Comparison of ENCODE assay signal across 1 cellular context in the genomic region with DNA sequence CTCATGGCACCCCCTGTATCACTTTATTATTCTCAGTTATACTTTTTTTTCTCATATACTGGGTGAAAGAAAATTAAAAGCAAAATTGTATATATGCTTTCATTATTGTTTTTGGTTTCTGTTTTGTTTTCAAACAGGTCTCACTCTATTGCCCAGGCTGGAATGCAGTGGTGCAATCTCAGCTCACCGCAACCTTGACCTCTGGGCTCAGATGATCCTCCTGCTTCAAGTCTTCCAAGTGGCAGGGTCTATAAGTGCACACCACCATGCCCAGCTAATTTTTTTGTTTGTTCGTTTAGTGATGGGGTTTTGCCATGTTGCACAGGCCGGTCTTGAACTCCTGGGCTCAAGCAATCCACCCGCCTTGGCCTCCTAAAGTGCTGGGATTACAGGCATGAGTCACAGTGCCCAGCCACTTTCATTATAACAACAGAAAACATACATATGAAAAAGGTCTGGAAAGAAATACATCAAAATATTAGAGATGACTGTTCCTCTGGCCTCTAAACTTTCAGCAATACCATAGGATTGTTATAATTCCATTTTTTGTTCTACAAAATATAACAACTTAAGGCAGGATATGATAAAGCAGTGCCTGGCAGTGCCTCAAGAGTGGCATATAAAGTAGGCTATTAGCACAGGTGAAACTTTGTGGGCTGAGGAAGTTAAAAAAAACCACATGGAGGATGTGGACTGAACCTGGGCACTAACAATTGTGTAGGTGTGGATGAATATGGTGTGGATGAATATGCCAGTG.
TF ChIP-seq lines count a peak whose summit lies in the region.

No MANE protein-coding gene starts in this region.

TF ChIP-seq in HepG2, 621 proteins besides CTCF, POLR2A, EP300 and RAD21 (continued from another document and continues in another):
- no peak for TF ChIP-seq ZNF780A (CRISPR knock-in tag; IDR thresholded peaks at IDR 0.05)
- peak; percentile 83 for TF ChIP-seq NR2F2 (IDR thresholded peaks at IDR 0.05; ENCODE audit: borderline replicate concordance, low read depth)
- TF ChIP-seq, protein P1, sequence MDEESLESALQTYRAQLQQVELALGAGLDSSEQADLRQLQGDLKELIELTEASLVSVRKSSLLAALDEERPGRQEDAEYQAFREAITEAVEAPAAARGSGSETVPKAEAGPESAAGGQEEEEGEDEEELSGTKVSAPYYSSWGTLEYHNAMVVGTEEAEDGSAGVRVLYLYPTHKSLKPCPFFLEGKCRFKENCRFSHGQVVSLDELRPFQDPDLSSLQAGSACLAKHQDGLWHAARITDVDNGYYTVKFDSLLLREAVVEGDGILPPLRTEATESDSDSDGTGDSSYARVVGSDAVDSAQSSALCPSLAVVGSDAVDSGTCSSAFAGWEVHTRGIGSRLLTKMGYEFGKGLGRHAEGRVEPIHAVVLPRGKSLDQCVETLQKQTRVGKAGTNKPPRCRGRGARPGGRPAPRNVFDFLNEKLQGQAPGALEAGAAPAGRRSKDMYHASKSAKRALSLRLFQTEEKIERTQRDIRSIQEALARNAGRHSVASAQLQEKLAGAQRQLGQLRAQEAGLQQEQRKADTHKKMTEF (CRISPR knock-in tag; IDR thresholded peaks at IDR 0.05), result peak; percentile 55; the same call in 1 of the 2 replicates
- TF ChIP-seq ZFP41 (CRISPR knock-in tag; IDR thresholded peaks at IDR 0.05; ENCODE audit: borderline replicate concordance), result no peak
- peak; percentile 74 for TF ChIP-seq FOSL2 (CRISPR knock-in tag; IDR thresholded peaks at IDR 0.05)
- no peak for TF ChIP-seq ZNF550 (CRISPR knock-in tag; IDR thresholded peaks at IDR 0.05; ENCODE audit: borderline replicate concordance)
- TF ChIP-seq, protein P2, sequence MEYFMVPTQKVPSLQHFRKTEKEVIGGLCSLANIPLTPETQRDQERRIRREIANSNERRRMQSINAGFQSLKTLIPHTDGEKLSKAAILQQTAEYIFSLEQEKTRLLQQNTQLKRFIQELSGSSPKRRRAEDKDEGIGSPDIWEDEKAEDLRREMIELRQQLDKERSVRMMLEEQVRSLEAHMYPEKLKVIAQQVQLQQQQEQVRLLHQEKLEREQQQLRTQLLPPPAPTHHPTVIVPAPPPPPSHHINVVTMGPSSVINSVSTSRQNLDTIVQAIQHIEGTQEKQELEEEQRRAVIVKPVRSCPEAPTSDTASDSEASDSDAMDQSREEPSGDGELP (IDR thresholded peaks at IDR 0.05; ENCODE audit: borderline replicate concordance, low read depth), result peak; percentile 39; the same call in 1 of the 2 replicates
- TF ChIP-seq MBNL3 (CRISPR knock-in tag; conservative IDR thresholded peaks at IDR 0.05), result no peak
- peak; percentile 93 for TF ChIP-seq HMG20A (CRISPR knock-in tag; IDR thresholded peaks at IDR 0.05; ENCODE audit: borderline replicate concordance)
- peak; percentile 80 for TF ChIP-seq RARA (CRISPR knock-in tag; IDR thresholded peaks at IDR 0.05)
- no peak for TF ChIP-seq SP2 (CRISPR knock-in tag; IDR thresholded peaks at IDR 0.05)
- no peak for TF ChIP-seq NCOA1 (CRISPR knock-in tag; IDR thresholded peaks at IDR 0.05)
- TF ChIP-seq ZNF326 (CRISPR knock-in tag; IDR thresholded peaks at IDR 0.05; ENCODE audit: borderline replicate concordance), result no peak
- TF ChIP-seq ZNF747 (CRISPR knock-in tag; IDR thresholded peaks at IDR 0.05; ENCODE audit: borderline replicate concordance), result no peak
- TF ChIP-seq ZNF674 (CRISPR knock-in tag; IDR thresholded peaks at IDR 0.05; ENCODE audit: low read depth), result no peak
- TF ChIP-seq, protein P3, sequence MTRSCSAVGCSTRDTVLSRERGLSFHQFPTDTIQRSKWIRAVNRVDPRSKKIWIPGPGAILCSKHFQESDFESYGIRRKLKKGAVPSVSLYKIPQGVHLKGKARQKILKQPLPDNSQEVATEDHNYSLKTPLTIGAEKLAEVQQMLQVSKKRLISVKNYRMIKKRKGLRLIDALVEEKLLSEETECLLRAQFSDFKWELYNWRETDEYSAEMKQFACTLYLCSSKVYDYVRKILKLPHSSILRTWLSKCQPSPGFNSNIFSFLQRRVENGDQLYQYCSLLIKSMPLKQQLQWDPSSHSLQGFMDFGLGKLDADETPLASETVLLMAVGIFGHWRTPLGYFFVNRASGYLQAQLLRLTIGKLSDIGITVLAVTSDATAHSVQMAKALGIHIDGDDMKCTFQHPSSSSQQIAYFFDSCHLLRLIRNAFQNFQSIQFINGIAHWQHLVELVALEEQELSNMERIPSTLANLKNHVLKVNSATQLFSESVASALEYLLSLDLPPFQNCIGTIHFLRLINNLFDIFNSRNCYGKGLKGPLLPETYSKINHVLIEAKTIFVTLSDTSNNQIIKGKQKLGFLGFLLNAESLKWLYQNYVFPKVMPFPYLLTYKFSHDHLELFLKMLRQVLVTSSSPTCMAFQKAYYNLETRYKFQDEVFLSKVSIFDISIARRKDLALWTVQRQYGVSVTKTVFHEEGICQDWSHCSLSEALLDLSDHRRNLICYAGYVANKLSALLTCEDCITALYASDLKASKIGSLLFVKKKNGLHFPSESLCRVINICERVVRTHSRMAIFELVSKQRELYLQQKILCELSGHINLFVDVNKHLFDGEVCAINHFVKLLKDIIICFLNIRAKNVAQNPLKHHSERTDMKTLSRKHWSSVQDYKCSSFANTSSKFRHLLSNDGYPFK (CRISPR knock-in tag; IDR thresholded peaks at IDR 0.05; ENCODE audit: borderline replicate concordance), result no peak
- peak; percentile 94 to 97 for TF ChIP-seq NR2F1 (CRISPR knock-in tag; IDR thresholded peaks at IDR 0.05)
- TF ChIP-seq GTF3A (CRISPR knock-in tag; conservative IDR thresholded peaks at IDR 0.05), result no peak
- no peak for TF ChIP-seq ZC3H4 (CRISPR knock-in tag; IDR thresholded peaks at IDR 0.05; ENCODE audit: borderline replicate concordance)
- no peak for TF ChIP-seq KLF12 (CRISPR knock-in tag; IDR thresholded peaks at IDR 0.05; ENCODE audit: borderline replicate concordance)
- no peak for TF ChIP-seq JUN (CRISPR knock-in tag; IDR thresholded peaks at IDR 0.05)
- no peak for TF ChIP-seq REXO4 (CRISPR knock-in tag; IDR thresholded peaks at IDR 0.05; ENCODE audit: borderline replicate concordance)
- TF ChIP-seq MYC (CRISPR knock-in tag; IDR thresholded peaks at IDR 0.05; ENCODE audit: borderline replicate concordance), result no peak
- no peak for TF ChIP-seq ZNF530 (CRISPR knock-in tag; IDR thresholded peaks at IDR 0.05; ENCODE audit: low read depth)
- peak; percentile 81 for TF ChIP-seq HDAC2 (CRISPR knock-in tag; IDR thresholded peaks at IDR 0.05)
- TF ChIP-seq, protein P4, sequence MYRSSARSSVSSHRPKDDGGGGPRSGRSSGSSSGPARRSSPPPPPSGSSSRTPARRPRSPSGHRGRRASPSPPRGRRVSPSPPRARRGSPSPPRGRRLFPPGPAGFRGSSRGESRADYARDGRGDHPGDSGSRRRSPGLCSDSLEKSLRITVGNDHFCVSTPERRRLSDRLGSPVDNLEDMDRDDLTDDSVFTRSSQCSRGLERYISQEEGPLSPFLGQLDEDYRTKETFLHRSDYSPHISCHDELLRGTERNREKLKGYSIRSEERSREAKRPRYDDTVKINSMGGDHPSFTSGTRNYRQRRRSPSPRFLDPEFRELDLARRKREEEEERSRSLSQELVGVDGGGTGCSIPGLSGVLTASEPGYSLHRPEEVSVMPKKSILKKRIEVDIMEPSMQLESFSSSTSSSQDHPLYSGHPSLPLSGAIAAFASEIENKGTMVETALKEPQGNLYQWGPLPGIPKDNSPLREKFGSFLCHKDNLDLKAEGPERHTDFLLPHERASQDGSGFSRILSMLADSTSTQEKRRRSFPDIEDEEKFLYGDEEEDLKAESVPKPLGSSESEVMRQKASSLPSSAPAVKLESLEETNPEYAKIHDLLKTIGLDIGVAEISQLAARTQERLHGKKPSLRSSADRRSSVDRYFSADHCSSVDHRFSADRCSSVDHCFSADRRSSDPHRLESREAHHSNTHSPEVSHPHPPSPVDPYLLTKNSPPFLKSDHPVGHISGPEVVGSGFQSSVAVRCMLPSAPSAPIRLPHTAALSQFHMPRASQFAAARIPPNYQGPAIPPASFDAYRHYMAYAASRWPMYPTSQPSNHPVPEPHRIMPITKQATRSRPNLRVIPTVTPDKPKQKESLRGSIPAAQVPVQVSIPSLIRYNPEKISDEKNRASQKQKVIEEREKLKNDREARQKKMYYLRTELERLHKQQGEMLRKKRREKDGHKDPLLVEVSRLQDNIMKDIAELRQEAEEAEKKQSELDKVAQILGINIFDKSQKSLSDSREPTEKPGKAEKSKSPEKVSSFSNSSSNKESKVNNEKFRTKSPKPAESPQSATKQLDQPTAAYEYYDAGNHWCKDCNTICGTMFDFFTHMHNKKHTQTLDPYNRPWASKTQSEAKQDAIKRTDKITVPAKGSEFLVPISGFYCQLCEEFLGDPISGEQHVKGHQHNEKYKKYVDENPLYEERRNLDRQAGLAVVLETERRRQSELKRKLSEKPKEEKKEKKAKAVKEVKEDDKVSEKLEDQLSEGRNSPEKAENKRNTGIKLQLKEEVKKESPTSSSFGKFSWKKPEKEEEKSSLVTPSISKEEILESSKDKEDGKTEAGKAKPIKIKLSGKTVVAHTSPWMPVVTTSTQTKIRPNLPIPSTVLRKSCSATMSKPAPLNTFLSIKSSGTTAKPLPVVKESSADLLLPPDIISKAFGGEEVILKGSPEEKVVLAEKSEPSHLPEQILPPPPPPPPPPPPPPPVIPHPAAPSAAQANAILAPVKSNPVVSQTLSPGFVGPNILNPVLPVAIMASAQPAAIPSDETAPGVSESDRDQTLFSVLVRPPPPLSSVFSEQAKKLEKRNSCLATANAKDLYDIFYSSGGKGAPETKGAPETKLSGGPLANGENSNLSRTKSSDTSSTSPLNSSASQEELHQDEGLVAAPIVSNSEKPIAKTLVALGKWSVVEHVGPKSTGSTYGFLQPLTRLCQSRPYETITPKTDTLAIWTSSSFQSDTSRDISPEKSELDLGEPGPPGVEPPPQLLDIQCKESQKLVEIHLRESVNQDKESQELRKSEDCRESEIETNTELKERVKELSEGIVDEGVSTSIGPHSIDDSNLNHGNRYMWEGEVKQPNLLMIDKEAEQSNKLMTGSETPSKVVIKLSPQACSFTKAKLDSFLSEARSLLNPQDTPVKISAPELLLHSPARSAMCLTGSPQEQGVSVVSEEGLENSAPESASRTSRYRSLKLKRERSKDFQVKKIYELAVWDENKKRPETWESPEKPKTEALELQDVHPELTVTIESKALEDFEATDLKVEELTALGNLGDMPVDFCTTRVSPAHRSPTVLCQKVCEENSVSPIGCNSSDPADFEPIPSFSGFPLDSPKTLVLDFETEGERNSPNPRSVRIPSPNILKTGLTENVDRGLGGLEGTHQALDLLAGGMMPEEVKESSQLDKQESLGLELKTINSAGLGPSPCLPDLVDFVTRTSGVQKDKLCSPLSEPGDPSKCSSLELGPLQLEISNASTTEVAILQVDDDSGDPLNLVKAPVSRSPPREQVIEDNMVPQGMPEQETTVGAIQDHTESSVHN (CRISPR knock-in tag; IDR thresholded peaks at IDR 0.05), result no peak
- TF ChIP-seq NCOA2 (CRISPR knock-in tag; IDR thresholded peaks at IDR 0.05), result peak; percentile 74
- TF ChIP-seq ZNF253 (CRISPR knock-in tag; IDR thresholded peaks at IDR 0.05; ENCODE audit: borderline replicate concordance), result no peak
- 0 out of 2 replicates have a peak, but pooled peaks have one; percentile 33 for TF ChIP-seq TBX2 (CRISPR knock-in tag; IDR thresholded peaks at IDR 0.05; ENCODE audit: borderline replicate concordance)
- TF ChIP-seq PHF21A (CRISPR knock-in tag; IDR thresholded peaks at IDR 0.05), result peak; percentile 61; the same call in 1 of the 2 replicates
- TF ChIP-seq ARHGAP35 (CRISPR knock-in tag; IDR thresholded peaks at IDR 0.05; ENCODE audit: borderline replicate concordance), result no peak
- no peak for TF ChIP-seq CBX2 (IDR thresholded peaks at IDR 0.05; ENCODE audit: low read depth, low read length)
- no peak for TF ChIP-seq CBX2 (CRISPR knock-in tag; IDR thresholded peaks at IDR 0.05; ENCODE audit: low read depth)
- no peak for TF ChIP-seq ZZZ3 (CRISPR knock-in tag; IDR thresholded peaks at IDR 0.05; ENCODE audit: borderline replicate concordance)
- no peak for TF ChIP-seq ZNF24 (IDR thresholded peaks at IDR 0.05)
- TF ChIP-seq HNRNPH1 (optimal IDR thresholded peaks at IDR 0.05; ENCODE audit: low read depth, low read length), result no peak
- TF ChIP-seq, protein P5, sequence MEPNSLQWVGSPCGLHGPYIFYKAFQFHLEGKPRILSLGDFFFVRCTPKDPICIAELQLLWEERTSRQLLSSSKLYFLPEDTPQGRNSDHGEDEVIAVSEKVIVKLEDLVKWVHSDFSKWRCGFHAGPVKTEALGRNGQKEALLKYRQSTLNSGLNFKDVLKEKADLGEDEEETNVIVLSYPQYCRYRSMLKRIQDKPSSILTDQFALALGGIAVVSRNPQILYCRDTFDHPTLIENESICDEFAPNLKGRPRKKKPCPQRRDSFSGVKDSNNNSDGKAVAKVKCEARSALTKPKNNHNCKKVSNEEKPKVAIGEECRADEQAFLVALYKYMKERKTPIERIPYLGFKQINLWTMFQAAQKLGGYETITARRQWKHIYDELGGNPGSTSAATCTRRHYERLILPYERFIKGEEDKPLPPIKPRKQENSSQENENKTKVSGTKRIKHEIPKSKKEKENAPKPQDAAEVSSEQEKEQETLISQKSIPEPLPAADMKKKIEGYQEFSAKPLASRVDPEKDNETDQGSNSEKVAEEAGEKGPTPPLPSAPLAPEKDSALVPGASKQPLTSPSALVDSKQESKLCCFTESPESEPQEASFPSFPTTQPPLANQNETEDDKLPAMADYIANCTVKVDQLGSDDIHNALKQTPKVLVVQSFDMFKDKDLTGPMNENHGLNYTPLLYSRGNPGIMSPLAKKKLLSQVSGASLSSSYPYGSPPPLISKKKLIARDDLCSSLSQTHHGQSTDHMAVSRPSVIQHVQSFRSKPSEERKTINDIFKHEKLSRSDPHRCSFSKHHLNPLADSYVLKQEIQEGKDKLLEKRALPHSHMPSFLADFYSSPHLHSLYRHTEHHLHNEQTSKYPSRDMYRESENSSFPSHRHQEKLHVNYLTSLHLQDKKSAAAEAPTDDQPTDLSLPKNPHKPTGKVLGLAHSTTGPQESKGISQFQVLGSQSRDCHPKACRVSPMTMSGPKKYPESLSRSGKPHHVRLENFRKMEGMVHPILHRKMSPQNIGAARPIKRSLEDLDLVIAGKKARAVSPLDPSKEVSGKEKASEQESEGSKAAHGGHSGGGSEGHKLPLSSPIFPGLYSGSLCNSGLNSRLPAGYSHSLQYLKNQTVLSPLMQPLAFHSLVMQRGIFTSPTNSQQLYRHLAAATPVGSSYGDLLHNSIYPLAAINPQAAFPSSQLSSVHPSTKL (CRISPR knock-in tag; IDR thresholded peaks at IDR 0.05), result peak; percentile 91
